ENCODE assay signal across 7 cellular contexts in the genomic region with DNA sequence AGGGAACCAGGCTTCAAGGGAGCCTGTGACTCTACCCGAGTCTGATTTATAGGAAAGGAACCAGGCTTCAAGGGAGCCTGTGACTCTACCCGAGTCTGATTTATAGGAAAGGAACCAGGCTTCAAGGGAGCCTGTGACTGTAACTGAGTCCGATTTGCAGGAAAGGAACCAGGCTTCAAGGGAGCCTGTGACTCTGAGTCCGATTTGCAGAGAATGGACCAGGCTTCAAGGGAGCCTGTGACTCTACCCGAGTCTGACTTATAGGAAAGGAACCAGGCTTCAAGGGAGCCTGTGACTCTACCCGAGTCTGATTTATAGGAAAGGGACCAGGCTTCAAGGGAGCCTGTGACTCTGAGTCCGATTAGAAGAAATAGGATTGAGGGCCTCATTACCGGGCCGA. TPM values are rescaled to one million over a fixed set of nuclear protein-coding genes. Genes with fewer than 3 reads are reported as not detected.
"Had no signal": no experiment of that assay in that cellular context is flagged by ENCODE, and none has a peak within 500 bp of the region (broad histone marks: within the 10 kb centered on the region; RNA-seq: fewer than 3 reads in every experiment).

No MANE protein-coding gene starts in this region.

RNA-seq across cellular contexts. Expression of gene GLS2, which starts 11.5 kb away (rescaled TPM):
- total RNA-seq: LHCN-M2, OCI-LY7, RPMI7951, SJCRH30, SK-MEL-5 had no signal

RNA-seq across cellular contexts. Expression of gene MIP, which starts 45.0 kb away (rescaled TPM):
- total RNA-seq: LHCN-M2, PC-9, Right ventricle myocardium inferior, SJCRH30, SK-MEL-5 had no signal
